In the genomic region with DNA sequence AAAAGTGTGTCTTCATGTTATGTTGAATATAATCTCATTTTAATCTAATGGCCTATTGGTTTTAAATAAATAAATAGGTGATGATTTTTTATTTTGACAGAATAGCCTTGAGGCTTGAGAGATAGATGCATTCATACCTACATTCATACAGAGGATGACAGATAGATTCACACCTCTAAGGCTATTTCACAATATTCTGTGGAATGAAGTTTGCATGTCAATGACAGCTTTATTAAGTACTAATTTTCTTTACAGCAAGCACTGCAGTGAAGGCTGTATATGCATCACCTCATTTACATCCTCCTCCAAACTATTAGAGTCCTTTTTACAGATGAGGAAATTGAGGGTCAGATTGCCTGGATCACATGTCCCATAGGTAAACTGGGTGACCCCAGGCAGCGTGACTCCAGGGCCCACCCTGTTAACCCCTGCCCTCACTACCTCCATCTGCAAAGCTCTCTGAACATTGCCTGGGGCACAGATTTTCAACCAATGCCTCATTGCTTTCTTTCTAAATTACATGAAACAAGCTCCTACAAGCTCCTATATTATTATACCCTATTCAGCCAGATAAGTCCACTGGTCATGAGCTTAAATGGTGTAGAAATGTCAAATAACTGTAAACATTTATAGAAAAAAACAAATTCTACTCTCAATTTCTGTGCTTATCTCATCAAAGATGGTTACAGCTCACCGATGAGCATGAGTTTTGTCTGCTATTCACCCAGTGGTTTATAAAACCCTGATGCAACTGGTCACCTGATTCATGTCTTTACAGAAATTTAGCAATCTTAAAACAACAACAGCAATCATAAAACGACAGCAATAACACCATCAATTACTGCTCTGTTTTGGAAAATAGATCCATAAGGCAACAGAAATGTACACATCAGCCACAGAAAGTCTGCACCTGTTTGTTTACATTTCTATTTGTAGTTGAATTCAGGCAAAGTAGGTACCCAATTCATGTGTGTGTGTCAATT, we compare ENCODE assay signal across 18 cellular contexts.
DNase-seq lines count a peak whose midpoint lies in the region; ATAC-seq and TF ChIP-seq lines count a peak whose summit lies in the region.
"Had no signal": no experiment of that assay in that cellular context is flagged by ENCODE, and none has a peak within 500 bp of the region (broad histone marks: within the 10 kb centered on the region; RNA-seq: fewer than 3 reads in every experiment).

No MANE protein-coding gene starts in this region.

- POLR2A ChIA-PET in AG04450 (lab: Yijun Ruan, JAX) = no interaction called here

- H3K27ac ChIP-seq in AG04450 (ENCODE audit: low read depth, low read length) = peak overlapping the region; percentile 13
- peak overlapping the region; percentile 60 for H3K27ac ChIP-seq in hepatocyte
- H3K27ac ChIP-seq: dorsolateral prefrontal cortex, GM23248, left ventricle myocardium inferior, neutrophil, Peyer's patch, vagina had no signal

- H3K9me3 ChIP-seq in AG04450 (ENCODE audit: control insufficient read depth, insufficient read depth, low read length) (peaks cover 10% of the 10 kb centered on the region), hepatocyte (ENCODE audit: low read depth) (no peaks in the 10 kb centered on the region)
- H3K9me3 ChIP-seq: neutrophil, Peyer's patch, vagina had no signal

- DNase-seq in AG04450 (ENCODE audit: low read depth, low spot score) = no peak
- DNase-seq in HCEC 1CT = peak; percentile 37
- DNase-seq in RPMI7951 (ENCODE audit: low read depth) = peak; percentile 39
- DNase-seq in hepatocyte (ENCODE audit: low spot score) = no peak
- no peak for DNase-seq in MV-4-11 (lab: John Stamatoyannopoulos, UW)
- DNase-seq: activated CD4-positive, alpha-beta T cell treated with anti-CD3 and anti-CD28 coated beads for 4 hours; CD8-positive, alpha-beta T cell; dorsolateral prefrontal cortex; left ventricle myocardium inferior; NCI-H1436 treated with DMSO at 0.1 percent for 48 hours; Peyer's patch; stimulated activated CD8-positive, alpha-beta memory T cell treated with anti-CD3 and anti-CD28 coated beads, Interleukin-4, amount 100 ng/mL, for 48 hours had no signal

- H3K4me3 ChIP-seq in AG04450 (ENCODE audit: low read depth, low read length) (no peak overlapping the region), hepatocyte (no peak overlapping the region)
- H3K4me3 ChIP-seq: dorsolateral prefrontal cortex, GM23248, left ventricle myocardium inferior, Peyer's patch, vagina had no signal

- H3K4me2 ChIP-seq in hepatocyte = peak overlapping the region; percentile 58

- ATAC-seq in HG03039 (IDR thresholded peaks at IDR 0.05; ENCODE audit: unreplicated experiment) (no peak), HG03135 (IDR thresholded peaks at IDR 0.05; ENCODE audit: unreplicated experiment) (no peak), HG02970 (IDR thresholded peaks at IDR 0.05; ENCODE audit: low FRiP score, unreplicated experiment) (no peak)
- ATAC-seq: CD8-positive, alpha-beta T cell had no signal

- H3K36me3 ChIP-seq in hepatocyte (replicated peaks; ENCODE audit: insufficient read depth, low read depth) = no peaks in the 10 kb centered on the region
- H3K36me3 ChIP-seq: left ventricle myocardium inferior, neutrophil, Peyer's patch, vagina had no signal

- WGBS in hepatocyte (ENCODE audit: low lambda C conversion rate, missing lambda C conversion rate) = 67% methylated on average over 3 of the region's 3 CpGs

- H3K27me3 ChIP-seq in AG04450 (ENCODE audit: control insufficient read depth, insufficient read depth, low read length) (no peaks in the 10 kb centered on the region), hepatocyte (no peaks in the 10 kb centered on the region)
- H3K27me3 ChIP-seq: Peyer's patch, vagina had no signal

- CTCF ChIA-PET in AG04450 (lab: Charles Lee) = interaction anchor here (1.0 to 1.4 kb wide), 2 partner anchors 56 to 66 kb away, joined by 3 to 8 read pairs; no protein-coding TSS in a partner anchor

- peaks cover 15% of the 10 kb centered on the region for H3K4me1 ChIP-seq in hepatocyte (ENCODE audit: insufficient read depth)
- H3K4me1 ChIP-seq: left ventricle myocardium inferior, Peyer's patch, vagina had no signal

- no peaks in the 10 kb centered on the region for H3K9me2 ChIP-seq in hepatocyte (replicated peaks; ENCODE audit: insufficient read depth)

- H4K20me1 ChIP-seq in hepatocyte (ENCODE audit: insufficient read depth, poor library complexity, severe bottlenecking) = no peaks in the 10 kb centered on the region

- TF ChIP-seq CTCF in AG04450 (IDR thresholded peaks at IDR 0.05; ENCODE audit: low read depth, low read length) (no peak), hepatocyte (IDR thresholded peaks at IDR 0.05; ENCODE audit: poor library complexity) (no peak)

- no peaks in the 10 kb centered on the region for H3K79me2 ChIP-seq in hepatocyte

- no peak overlapping the region for H2AFZ ChIP-seq in hepatocyte
- H2AFZ ChIP-seq: GM23248 had no signal

Comparison
In these comparisons a context has a peak if more than half of its experiments do, and no peak if none do; other contexts are left out.
1. DNase-seq: peak in HCEC 1CT (single experiment) and RPMI7951 (single experiment); none in AG04450 (single experiment), hepatocyte (single experiment) and MV-4-11 (single experiment).